In the genomic region with DNA sequence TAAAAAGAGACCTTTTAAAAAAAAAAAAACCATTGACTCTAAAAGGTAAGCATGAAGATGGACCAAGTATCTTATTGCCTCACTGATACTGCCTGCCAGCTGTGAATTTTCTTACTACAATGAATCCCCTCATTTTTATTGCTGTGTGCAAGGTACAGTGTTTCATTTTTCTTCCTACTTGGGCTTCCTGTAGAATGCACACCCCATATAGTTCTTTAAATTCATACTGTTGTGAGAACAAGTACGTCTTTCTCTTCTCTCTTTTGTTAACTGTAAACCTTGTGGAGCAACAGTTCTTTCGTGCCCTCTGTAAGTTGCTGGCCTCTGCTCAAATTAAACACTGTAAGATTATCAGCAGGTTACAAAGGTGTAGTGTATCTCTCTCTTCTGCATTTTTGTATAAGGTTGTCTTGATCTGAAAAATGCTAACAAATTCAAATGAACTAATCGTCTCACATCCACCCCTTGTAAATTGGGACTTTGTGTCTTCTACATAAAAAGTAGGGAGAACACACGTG, we compare ENCODE assay signal across 7 cellular contexts.
"Had no signal": no experiment of that assay in that cellular context is flagged by ENCODE, and none has a peak within 500 bp of the region (broad histone marks: within the 10 kb centered on the region; RNA-seq: fewer than 3 reads in every experiment).

No MANE protein-coding gene starts in this region.

- H3K4me1 Mint-ChIP-seq: IgD-negative memory B cell had no signal

- H2AFZ ChIP-seq: GM23248 had no signal

- H3K27ac Mint-ChIP-seq: IgD-negative memory B cell had no signal

- H3K4me1 ChIP-seq: HAP-1 had no signal

- H3K36me3 ChIP-seq: HAP-1 had no signal

- H3K9me3 ChIP-seq: HAP-1 had no signal

- H3K9ac ChIP-seq: GM23248 had no signal

- DNase-seq: GM23248, GOT3, H7, KBM-7 had no signal

- H3K4me3 ChIP-seq: GM23248, HAP-1 had no signal

- H3K27ac ChIP-seq: GM23248 had no signal

- FAIRE-seq: HTR-8/SVneo had no signal

- H3K27me3 Mint-ChIP-seq: IgD-negative memory B cell had no signal

- H3K4me3 Mint-ChIP-seq: IgD-negative memory B cell had no signal
